In the genomic region with DNA sequence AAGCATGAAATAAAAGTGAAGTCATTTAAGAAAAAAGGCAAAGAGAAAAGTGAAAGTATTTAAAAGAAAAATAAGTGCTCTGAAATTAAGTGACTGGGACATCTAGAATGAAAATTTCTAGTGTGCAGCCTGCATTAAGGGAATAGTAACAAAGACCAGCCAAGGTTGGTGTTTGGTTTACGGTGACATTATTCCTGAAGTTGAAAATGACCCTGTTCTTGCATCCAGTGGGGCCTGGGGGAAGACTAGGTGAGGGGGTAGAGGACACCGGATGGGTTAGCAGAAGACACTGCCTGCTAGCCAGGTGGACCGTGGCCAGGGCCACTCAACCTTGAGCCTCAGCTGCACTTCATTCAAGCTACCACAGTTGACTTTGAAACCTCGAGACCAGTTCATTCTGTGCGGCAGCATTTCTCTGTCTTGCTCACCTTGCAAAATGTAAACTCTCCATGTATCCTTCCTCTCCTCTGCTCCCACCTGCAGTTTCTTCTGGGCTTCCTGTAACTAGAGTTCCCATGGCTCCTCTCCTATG, we compare ENCODE assay signal across 13 cellular contexts. TPM values are rescaled to one million over a fixed set of nuclear protein-coding genes. Genes with fewer than 3 reads are reported as not detected.
DNase-seq lines count a peak whose midpoint lies in the region; ATAC-seq and TF ChIP-seq lines count a peak whose summit lies in the region.
"Had no signal": no experiment of that assay in that cellular context is flagged by ENCODE, and none has a peak within 500 bp of the region (broad histone marks: within the 10 kb centered on the region; RNA-seq: fewer than 3 reads in every experiment).

No MANE protein-coding gene starts in this region.

- H3K4me1 Mint-ChIP-seq in WTC11: 0 out of 2 replicates have a peak, but pooled peaks cover 2% of the 10 kb centered on the region

- no peak for TF ChIP-seq POLR2A in gastroesophageal sphincter (IDR thresholded peaks at IDR 0.05)

- H3K27me3 Mint-ChIP-seq in WTC11 (ENCODE audit: low read depth): peaks cover 13% of the 10 kb centered on the region; the same call in 1 of the 2 replicates

- DNase-seq in GM13976 (ENCODE audit: low spot score) (peak; percentile 34), NCI-H2081 treated with DMSO at 0.1 percent for 48 hours (lab: John Stamatoyannopoulos, UW) (no peak), WTC11 (ENCODE audit: low spot score) (no peak)
- DNase-seq in Jurkat, Clone E6-1 (ENCODE audit: low read depth, low spot score): no peak
- DNase-seq: activated CD4-positive, alpha-beta T cell treated with anti-CD3 and anti-CD28 coated beads, Interleukin-2, amount 50 U/mL, for 4 hours; activated naive CD8-positive, alpha-beta T cell treated with anti-CD3 and anti-CD28 coated beads, Interleukin-2, amount 50 U/mL, for 24 hours; C1 segment of cervical spinal cord; NCI-H1694 treated with DMSO at 0.1 percent for 48 hours had no signal

- POLR2A ChIA-PET in WTC11 (lab: Charles Lee): no interaction called here

- WGBS in gastroesophageal sphincter (ENCODE audit: low coverage in 1 of 2), 2 donors: 73 to 87% methylated on average over 5 of the region's 5 CpGs

- H3K4me3 ChIP-seq in Jurkat, Clone E6-1 (ENCODE audit: low read length): peak overlapping the region; percentile 21; the same call in 1 of the 2 replicates
- H3K4me3 ChIP-seq in gastroesophageal sphincter: no peak overlapping the region

- no peak overlapping the region for H3K27ac Mint-ChIP-seq in WTC11

- peaks cover 0 to 13% (median 0%) of the 10 kb centered on the region in 3 donors for H3K9me3 ChIP-seq in gastroesophageal sphincter

- H3K36me3 Mint-ChIP-seq in WTC11: no peaks in the 10 kb centered on the region

- H3K36me3 ChIP-seq in gastroesophageal sphincter: no peaks in the 10 kb centered on the region

- no peak for TF ChIP-seq CTCF in GM13976 (IDR thresholded peaks at IDR 0.05; ENCODE audit: borderline replicate concordance, control extremely low read depth, extremely low read depth, insufficient read depth, missing control alignments)
- no peak for TF ChIP-seq CTCF in gastroesophageal sphincter (IDR thresholded peaks at IDR 0.05)
- no peak for TF ChIP-seq CTCF in WTC11 (IDR thresholded peaks at IDR 0.05)

- peak; percentile 49 for ATAC-seq in GM19351 (IDR thresholded peaks at IDR 0.05; ENCODE audit: unreplicated experiment)
- ATAC-seq in HG02884 (IDR thresholded peaks at IDR 0.05; ENCODE audit: unreplicated experiment): peak; percentile 37
- no peak for ATAC-seq in gastroesophageal sphincter
- ATAC-seq in HG02840 (IDR thresholded peaks at IDR 0.05; ENCODE audit: low FRiP score, unreplicated experiment): no peak
- no peak for ATAC-seq in WTC11

- no peaks in the 10 kb centered on the region for H3K27me3 ChIP-seq in gastroesophageal sphincter

- no peaks in the 10 kb centered on the region for H3K4me1 ChIP-seq in gastroesophageal sphincter

- CTCF ChIA-PET in WTC11 (lab: Charles Lee): no interaction called here

- H3K9me3 Mint-ChIP-seq in WTC11: no peaks in the 10 kb centered on the region

- H3K27ac ChIP-seq in gastroesophageal sphincter: no peak overlapping the region

- H3K4me3 Mint-ChIP-seq in WTC11: no peak overlapping the region
- H3K4me3 Mint-ChIP-seq: activated naive CD8-positive, alpha-beta T cell treated with anti-CD3 and anti-CD28 coated beads, Interleukin-2, amount 50 U/mL, for 24 hours had no signal

- in situ Hi-C loops in GM13976 (cut with MboI; ENCODE audit: low sequenced_read_pairs, unreplicated experiment): no loop called here

- no peak for TF ChIP-seq EP300 in gastroesophageal sphincter (IDR thresholded peaks at IDR 0.05)

TF ChIP-seq in WTC11, 78 proteins besides CTCF, POLR2A, EP300 and RAD21 (continues in another document):
- TF ChIP-seq, protein P1, sequence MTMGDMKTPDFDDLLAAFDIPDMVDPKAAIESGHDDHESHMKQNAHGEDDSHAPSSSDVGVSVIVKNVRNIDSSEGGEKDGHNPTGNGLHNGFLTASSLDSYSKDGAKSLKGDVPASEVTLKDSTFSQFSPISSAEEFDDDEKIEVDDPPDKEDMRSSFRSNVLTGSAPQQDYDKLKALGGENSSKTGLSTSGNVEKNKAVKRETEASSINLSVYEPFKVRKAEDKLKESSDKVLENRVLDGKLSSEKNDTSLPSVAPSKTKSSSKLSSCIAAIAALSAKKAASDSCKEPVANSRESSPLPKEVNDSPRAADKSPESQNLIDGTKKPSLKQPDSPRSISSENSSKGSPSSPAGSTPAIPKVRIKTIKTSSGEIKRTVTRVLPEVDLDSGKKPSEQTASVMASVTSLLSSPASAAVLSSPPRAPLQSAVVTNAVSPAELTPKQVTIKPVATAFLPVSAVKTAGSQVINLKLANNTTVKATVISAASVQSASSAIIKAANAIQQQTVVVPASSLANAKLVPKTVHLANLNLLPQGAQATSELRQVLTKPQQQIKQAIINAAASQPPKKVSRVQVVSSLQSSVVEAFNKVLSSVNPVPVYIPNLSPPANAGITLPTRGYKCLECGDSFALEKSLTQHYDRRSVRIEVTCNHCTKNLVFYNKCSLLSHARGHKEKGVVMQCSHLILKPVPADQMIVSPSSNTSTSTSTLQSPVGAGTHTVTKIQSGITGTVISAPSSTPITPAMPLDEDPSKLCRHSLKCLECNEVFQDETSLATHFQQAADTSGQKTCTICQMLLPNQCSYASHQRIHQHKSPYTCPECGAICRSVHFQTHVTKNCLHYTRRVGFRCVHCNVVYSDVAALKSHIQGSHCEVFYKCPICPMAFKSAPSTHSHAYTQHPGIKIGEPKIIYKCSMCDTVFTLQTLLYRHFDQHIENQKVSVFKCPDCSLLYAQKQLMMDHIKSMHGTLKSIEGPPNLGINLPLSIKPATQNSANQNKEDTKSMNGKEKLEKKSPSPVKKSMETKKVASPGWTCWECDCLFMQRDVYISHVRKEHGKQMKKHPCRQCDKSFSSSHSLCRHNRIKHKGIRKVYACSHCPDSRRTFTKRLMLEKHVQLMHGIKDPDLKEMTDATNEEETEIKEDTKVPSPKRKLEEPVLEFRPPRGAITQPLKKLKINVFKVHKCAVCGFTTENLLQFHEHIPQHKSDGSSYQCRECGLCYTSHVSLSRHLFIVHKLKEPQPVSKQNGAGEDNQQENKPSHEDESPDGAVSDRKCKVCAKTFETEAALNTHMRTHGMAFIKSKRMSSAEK (CRISPR knock-in tag; IDR thresholded peaks at IDR 0.05; ENCODE audit: borderline replicate concordance): no peak
- TF ChIP-seq, protein P2, sequence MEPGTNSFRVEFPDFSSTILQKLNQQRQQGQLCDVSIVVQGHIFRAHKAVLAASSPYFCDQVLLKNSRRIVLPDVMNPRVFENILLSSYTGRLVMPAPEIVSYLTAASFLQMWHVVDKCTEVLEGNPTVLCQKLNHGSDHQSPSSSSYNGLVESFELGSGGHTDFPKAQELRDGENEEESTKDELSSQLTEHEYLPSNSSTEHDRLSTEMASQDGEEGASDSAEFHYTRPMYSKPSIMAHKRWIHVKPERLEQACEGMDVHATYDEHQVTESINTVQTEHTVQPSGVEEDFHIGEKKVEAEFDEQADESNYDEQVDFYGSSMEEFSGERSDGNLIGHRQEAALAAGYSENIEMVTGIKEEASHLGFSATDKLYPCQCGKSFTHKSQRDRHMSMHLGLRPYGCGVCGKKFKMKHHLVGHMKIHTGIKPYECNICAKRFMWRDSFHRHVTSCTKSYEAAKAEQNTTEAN (CRISPR knock-in tag; IDR thresholded peaks at IDR 0.05): no peak
- TF ChIP-seq ZNF671 (CRISPR knock-in tag; IDR thresholded peaks at IDR 0.05) (no peak), SMAD3 (CRISPR knock-in tag; IDR thresholded peaks at IDR 0.05; ENCODE audit: borderline replicate concordance) (no peak), CREB1 (CRISPR knock-in tag; IDR thresholded peaks at IDR 0.05) (no peak), ZNF263 (CRISPR knock-in tag; IDR thresholded peaks at IDR 0.05; ENCODE audit: low read depth) (no peak), ZNF416 (CRISPR knock-in tag; IDR thresholded peaks at IDR 0.05) (no peak), PRDM15 (CRISPR knock-in tag; IDR thresholded peaks at IDR 0.05) (no peak)
- TF ChIP-seq, protein P3, sequence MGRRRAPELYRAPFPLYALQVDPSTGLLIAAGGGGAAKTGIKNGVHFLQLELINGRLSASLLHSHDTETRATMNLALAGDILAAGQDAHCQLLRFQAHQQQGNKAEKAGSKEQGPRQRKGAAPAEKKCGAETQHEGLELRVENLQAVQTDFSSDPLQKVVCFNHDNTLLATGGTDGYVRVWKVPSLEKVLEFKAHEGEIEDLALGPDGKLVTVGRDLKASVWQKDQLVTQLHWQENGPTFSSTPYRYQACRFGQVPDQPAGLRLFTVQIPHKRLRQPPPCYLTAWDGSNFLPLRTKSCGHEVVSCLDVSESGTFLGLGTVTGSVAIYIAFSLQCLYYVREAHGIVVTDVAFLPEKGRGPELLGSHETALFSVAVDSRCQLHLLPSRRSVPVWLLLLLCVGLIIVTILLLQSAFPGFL (CRISPR knock-in tag; IDR thresholded peaks at IDR 0.05; ENCODE audit: borderline replicate concordance): no peak

RNA-seq across cellular contexts. Expression of gene KCNK1, which starts 14.3 kb away (rescaled TPM):
- 16.3 TPM for polyA plus RNA-seq in Jurkat, Clone E6-1 (2012; ENCODE audit: insufficient read depth, insufficient read length)
- total RNA-seq in gastroesophageal sphincter: 1 to 10 TPM; 2.2 to 5.5 (median 3.2) TPM
- total RNA-seq in WTC11 (2021): 12.8 to 13.3 TPM (median 13.3 TPM) in 3 replicates
- total RNA-seq: G401 had no signal

Comparison
In these comparisons a context has a peak if more than half of its experiments do, and no peak if none do; other contexts are left out.
1. ATAC-seq: peak in GM19351 (single experiment) and HG02884 (single experiment); none in gastroesophageal sphincter (single experiment), HG02840 (single experiment) and WTC11 (single experiment).